Comparison of ENCODE assay signal across 9 cellular contexts in genomic region chr12:48969847-48970701, GRCh38. TPM values are rescaled to one million over a fixed set of nuclear protein-coding genes. Genes with fewer than 3 reads are reported as not detected.
A peak's percentile ranks its signal among the peaks of the same experiment; 100 is the strongest.
DNase-seq lines count a peak whose midpoint lies in the region; ATAC-seq, FAIRE-seq and TF ChIP-seq lines count a peak whose summit lies in the region.
"Had no signal": no experiment of that assay in that cellular context is flagged by ENCODE, and none has a peak within 500 bp of the region (broad histone marks: within the 10 kb centered on the region; RNA-seq: fewer than 3 reads in every experiment).

No MANE protein-coding gene starts in this region.

- peak overlapping the region; percentile 74 for H3K4me3 Mint-ChIP-seq in astrocyte (ENCODE audit: unreplicated experiment)
- no peak overlapping the region for H3K4me3 Mint-ChIP-seq in activated T-helper 1 cell treated with anti-CD3 and anti-CD28 coated beads, Interleukin-12 subunit alpha, Interleukin-12 subunit beta, Interleukin-2, Interleukin-4 antibody, amounts not matched to agents 30 ng/mL and 10 ng/mL and 1 ng/mL, durations not matched to agents 14 hours and 24 hours and 36 hours

- peak; percentile 45 to 47 for ATAC-seq in lower lobe of right lung

- DNase-seq in cardiac muscle cell (ENCODE audit: low read depth in 1 of 2, low spot score in 1 of 2) (peak in 1 of 2 donors; percentile 58), right atrium auricular region (ENCODE audit: low spot score) (no peak), astrocyte (ENCODE audit: low read depth) (no peak), lower lobe of right lung (peak; percentile 51), vagina (ENCODE audit: extremely low spot score in 2 of 2) (no peak), OCI-M2 (lab: John Stamatoyannopoulos, UW; ENCODE audit: unreplicated experiment) (no peak), kidney tubule cell (ENCODE audit: low spot score) (no peak)
- DNase-seq in activated T-helper 1 cell treated with anti-CD3 and anti-CD28 coated beads, Interleukin-12 subunit alpha, Interleukin-12 subunit beta, Interleukin-2, Interleukin-4 antibody, amounts not matched to agents 30 ng/mL and 10 ng/mL and 1 ng/mL, durations not matched to agents 14 hours and 24 hours and 36 hours (ENCODE audit: low spot score): no peak

- H3K27me3 ChIP-seq in cardiac muscle cell (peaks cover 82% of the 10 kb centered on the region), right atrium auricular region (peaks cover 3 to 12% of the 10 kb centered on the region in 2 donors), astrocyte (ENCODE audit: insufficient read depth, low read length) (peaks cover 79% of the 10 kb centered on the region), lower lobe of right lung (ENCODE audit: low read depth) (peaks cover 49% of the 10 kb centered on the region), vagina (no peaks in the 10 kb centered on the region)

- intact Hi-C loops in lower lobe of right lung (cut with DNase I): no loop called here
- intact Hi-C loops in vagina (cut with DNase I): no loop called here
- intact Hi-C loops in activated T-helper 1 cell treated with anti-CD3 and anti-CD28 coated beads, Interleukin-12 subunit alpha, Interleukin-12 subunit beta, Interleukin-2, Interleukin-4 antibody, amounts not matched to agents 30 ng/mL and 10 ng/mL and 1 ng/mL, durations not matched to agents 14 hours and 24 hours and 36 hours (cut with micrococcal nuclease): no loop called here

- peak overlapping the region; percentile 70 for H2AFZ ChIP-seq in astrocyte (ENCODE audit: low read depth, low read length)

- H3K27ac ChIP-seq in cardiac muscle cell (no peak overlapping the region), right atrium auricular region (no peak overlapping the region), astrocyte (ENCODE audit: low read depth, low read length) (no peak overlapping the region), lower lobe of right lung (no peak overlapping the region), vagina (no peak overlapping the region)

- FAIRE-seq in astrocyte (lab: Jason Lieb, UNC): no peak

- H3K27ac Mint-ChIP-seq in astrocyte (ENCODE audit: unreplicated experiment): no peak overlapping the region
- H3K27ac Mint-ChIP-seq in activated T-helper 1 cell treated with anti-CD3 and anti-CD28 coated beads, Interleukin-12 subunit alpha, Interleukin-12 subunit beta, Interleukin-2, Interleukin-4 antibody, amounts not matched to agents 30 ng/mL and 10 ng/mL and 1 ng/mL, durations not matched to agents 14 hours and 24 hours and 36 hours: no peak overlapping the region

- peak overlapping the region; percentile 12 for H3K4me3 ChIP-seq in cardiac muscle cell
- peak overlapping the region in 1 of 2 donors; percentile 22 for H3K4me3 ChIP-seq in right atrium auricular region
- no peak overlapping the region for H3K4me3 ChIP-seq in astrocyte (ENCODE audit: insufficient read depth, low read depth, low read length)
- H3K4me3 ChIP-seq in lower lobe of right lung: peak overlapping the region; percentile 34
- peak overlapping the region; percentile 8 to 10 for H3K4me3 ChIP-seq in vagina

- TF ChIP-seq CTCF in cardiac muscle cell (IDR thresholded peaks at IDR 0.05; ENCODE audit: low read depth, low read length) (peak; percentile 6), right atrium auricular region (IDR thresholded peaks at IDR 0.05) (peak in 1 of 2 donors; percentile 27), astrocyte (IDR thresholded peaks at IDR 0.05; ENCODE audit: insufficient read depth, low read depth, low read length) (no peak), lower lobe of right lung (IDR thresholded peaks at IDR 0.05) (peak; percentile 7), vagina (IDR thresholded peaks at IDR 0.05) (no peak)

- no peaks in the 10 kb centered on the region for H3K9me3 Mint-ChIP-seq in astrocyte (ENCODE audit: unreplicated experiment)
- H3K9me3 Mint-ChIP-seq in activated T-helper 1 cell treated with anti-CD3 and anti-CD28 coated beads, Interleukin-12 subunit alpha, Interleukin-12 subunit beta, Interleukin-2, Interleukin-4 antibody, amounts not matched to agents 30 ng/mL and 10 ng/mL and 1 ng/mL, durations not matched to agents 14 hours and 24 hours and 36 hours: no peaks in the 10 kb centered on the region

- no peaks in the 10 kb centered on the region for H3K79me2 ChIP-seq in astrocyte (ENCODE audit: insufficient read depth, low read length)

- no peak for TF ChIP-seq POLR2A in vagina (IDR thresholded peaks at IDR 0.05)

- peaks cover 70% of the 10 kb centered on the region for H3K27me3 Mint-ChIP-seq in astrocyte (ENCODE audit: low read depth, unreplicated experiment)
- peaks cover 71% of the 10 kb centered on the region for H3K27me3 Mint-ChIP-seq in activated T-helper 1 cell treated with anti-CD3 and anti-CD28 coated beads, Interleukin-12 subunit alpha, Interleukin-12 subunit beta, Interleukin-2, Interleukin-4 antibody, amounts not matched to agents 30 ng/mL and 10 ng/mL and 1 ng/mL, durations not matched to agents 14 hours and 24 hours and 36 hours (ENCODE audit: insufficient read depth)

- H4K20me1 ChIP-seq in astrocyte (ENCODE audit: insufficient read depth, low read length): peaks cover 30% of the 10 kb centered on the region

- no peaks in the 10 kb centered on the region for H3K36me3 Mint-ChIP-seq in astrocyte (ENCODE audit: low read depth, unreplicated experiment)
- no peaks in the 10 kb centered on the region for H3K36me3 Mint-ChIP-seq in activated T-helper 1 cell treated with anti-CD3 and anti-CD28 coated beads, Interleukin-12 subunit alpha, Interleukin-12 subunit beta, Interleukin-2, Interleukin-4 antibody, amounts not matched to agents 30 ng/mL and 10 ng/mL and 1 ng/mL, durations not matched to agents 14 hours and 24 hours and 36 hours (ENCODE audit: low read depth)

- H3K36me3 ChIP-seq in cardiac muscle cell: no peaks in the 10 kb centered on the region
- no peaks in the 10 kb centered on the region for H3K36me3 ChIP-seq in right atrium auricular region
- H3K36me3 ChIP-seq in astrocyte (ENCODE audit: insufficient read depth, low read length): no peaks in the 10 kb centered on the region
- no peaks in the 10 kb centered on the region for H3K36me3 ChIP-seq in lower lobe of right lung
- H3K36me3 ChIP-seq in vagina: no peaks in the 10 kb centered on the region

- H3K9ac ChIP-seq in astrocyte (ENCODE audit: low read length): no peak overlapping the region

- peak overlapping the region; percentile 58 for H3K4me2 ChIP-seq in astrocyte (ENCODE audit: low read length)

- peaks cover 12% of the 10 kb centered on the region for H3K4me1 Mint-ChIP-seq in astrocyte (ENCODE audit: low read depth, unreplicated experiment)
- H3K4me1 Mint-ChIP-seq in activated T-helper 1 cell treated with anti-CD3 and anti-CD28 coated beads, Interleukin-12 subunit alpha, Interleukin-12 subunit beta, Interleukin-2, Interleukin-4 antibody, amounts not matched to agents 30 ng/mL and 10 ng/mL and 1 ng/mL, durations not matched to agents 14 hours and 24 hours and 36 hours (ENCODE audit: low read depth): peaks cover 41% of the 10 kb centered on the region

- H3K9me3 ChIP-seq in cardiac muscle cell (ENCODE audit: low read depth): no peaks in the 10 kb centered on the region
- H3K9me3 ChIP-seq in right atrium auricular region: no peaks in the 10 kb centered on the region
- H3K9me3 ChIP-seq in astrocyte (ENCODE audit: insufficient read depth, low read depth, low read length): no peaks in the 10 kb centered on the region
- H3K9me3 ChIP-seq in lower lobe of right lung: no peaks in the 10 kb centered on the region
- no peaks in the 10 kb centered on the region for H3K9me3 ChIP-seq in vagina

- H3K4me1 ChIP-seq in cardiac muscle cell (ENCODE audit: low read depth): peaks cover 4% of the 10 kb centered on the region
- H3K4me1 ChIP-seq in right atrium auricular region: peaks cover 0 to 39% of the 10 kb centered on the region in 2 donors
- H3K4me1 ChIP-seq in astrocyte (ENCODE audit: insufficient read depth, low read length): peaks cover 33% of the 10 kb centered on the region
- peaks cover 29% of the 10 kb centered on the region for H3K4me1 ChIP-seq in lower lobe of right lung
- peaks cover 37% of the 10 kb centered on the region for H3K4me1 ChIP-seq in vagina

RNA-seq across cellular contexts. Expression of gene WNT10B, which starts 1.5 kb away (rescaled TPM):
- total RNA-seq in cardiac muscle cell: 0.36 and 0.53 TPM in 2 replicates
- polyA plus RNA-seq in cardiac muscle cell: 0.45 TPM in 1 of 2 replicates, not detected in the other
- total RNA-seq in right atrium auricular region: under 1 TPM in 1 of 2 donors, not detected in 1; 0.74 TPM
- 0.79 and 1.1 TPM in 2 replicates for total RNA-seq in astrocyte
- total RNA-seq in lower lobe of right lung: 0.77 TPM
- 4.7 TPM for total RNA-seq in vagina
- total RNA-seq in activated T-helper 1 cell treated with anti-CD3 and anti-CD28 coated beads, Interleukin-12 subunit alpha, Interleukin-12 subunit beta, Interleukin-2, Interleukin-4 antibody, amounts not matched to agents 30 ng/mL and 10 ng/mL and 1 ng/mL, durations not matched to agents 14 hours and 24 hours and 36 hours: 0.13 and 0.37 TPM in 2 replicates

RNA-seq across cellular contexts. Expression of gene WNT1, which starts 8.0 kb away (rescaled TPM):
- not detected in 2 replicates for total RNA-seq in cardiac muscle cell
- not detected in 2 replicates for polyA plus RNA-seq in cardiac muscle cell
- total RNA-seq in right atrium auricular region: not detected
- not detected in 2 replicates for total RNA-seq in astrocyte
- total RNA-seq in lower lobe of right lung: not detected
- total RNA-seq in vagina: not detected
- 0.21 and 0.24 TPM in 2 replicates for total RNA-seq in activated T-helper 1 cell treated with anti-CD3 and anti-CD28 coated beads, Interleukin-12 subunit alpha, Interleukin-12 subunit beta, Interleukin-2, Interleukin-4 antibody, amounts not matched to agents 30 ng/mL and 10 ng/mL and 1 ng/mL, durations not matched to agents 14 hours and 24 hours and 36 hours
- total RNA-seq: T-helper 1 cell treated with Interleukin-12 subunit alpha and Interleukin-12 subunit beta and Interleukin-4 antibody, amounts not matched to agents 30 ng/mL and 1 ng/mL, for 36 hours had no signal

RNA-seq across cellular contexts. Expression of gene ARF3, which starts 12.8 kb away (rescaled TPM):
- total RNA-seq in cardiac muscle cell (106 and 115 TPM in 2 replicates), right atrium auricular region (10 to 100 TPM; 35.5 to 48.8 TPM), astrocyte (209 and 229 TPM in 2 replicates), lower lobe of right lung (155 TPM), vagina (56.2 TPM)
- polyA plus RNA-seq in cardiac muscle cell: 102 and 120 TPM in 2 replicates
- total RNA-seq in activated T-helper 1 cell treated with anti-CD3 and anti-CD28 coated beads, Interleukin-12 subunit alpha, Interleukin-12 subunit beta, Interleukin-2, Interleukin-4 antibody, amounts not matched to agents 30 ng/mL and 10 ng/mL and 1 ng/mL, durations not matched to agents 14 hours and 24 hours and 36 hours: 116 and 117 TPM in 2 replicates

RNA-seq across cellular contexts. Expression of gene DDN, which starts 29.1 kb away (rescaled TPM):
- total RNA-seq in cardiac muscle cell (4.4 and 5.4 TPM in 2 replicates), right atrium auricular region (under 1 TPM; 0.44 to 0.67 TPM), astrocyte (0.50 and 0.55 TPM in 2 replicates), lower lobe of right lung (not detected), vagina (not detected)
- 2.1 and 3.0 TPM in 2 replicates for polyA plus RNA-seq in cardiac muscle cell
- total RNA-seq in activated T-helper 1 cell treated with anti-CD3 and anti-CD28 coated beads, Interleukin-12 subunit alpha, Interleukin-12 subunit beta, Interleukin-2, Interleukin-4 antibody, amounts not matched to agents 30 ng/mL and 10 ng/mL and 1 ng/mL, durations not matched to agents 14 hours and 24 hours and 36 hours: 0.78 and 1.1 TPM in 2 replicates

RNA-seq across cellular contexts. Expression of gene FKBP11, which starts 44.8 kb away (rescaled TPM):
- total RNA-seq in cardiac muscle cell (8.9 and 9.4 TPM in 2 replicates), right atrium auricular region (10 to 100 TPM in 1 of 2 donors, 1 to 10 TPM in 1; 9.1 to 10.2 TPM), astrocyte (47.4 and 51.2 TPM in 2 replicates), lower lobe of right lung (24.9 TPM), vagina (16.9 TPM)
- polyA plus RNA-seq in cardiac muscle cell: 3.4 and 11.9 TPM in 2 replicates
- 62.7 and 67.9 TPM in 2 replicates for total RNA-seq in activated T-helper 1 cell treated with anti-CD3 and anti-CD28 coated beads, Interleukin-12 subunit alpha, Interleukin-12 subunit beta, Interleukin-2, Interleukin-4 antibody, amounts not matched to agents 30 ng/mL and 10 ng/mL and 1 ng/mL, durations not matched to agents 14 hours and 24 hours and 36 hours

Comparison
In these comparisons a context has a peak if more than half of its experiments do, and no peak if none do; other contexts are left out.
1. CTCF ChIP-seq: peak in cardiac muscle cell (single experiment) and lower lobe of right lung (single experiment); none in astrocyte (single experiment) and vagina (0 of 3).